In the genomic region with DNA sequence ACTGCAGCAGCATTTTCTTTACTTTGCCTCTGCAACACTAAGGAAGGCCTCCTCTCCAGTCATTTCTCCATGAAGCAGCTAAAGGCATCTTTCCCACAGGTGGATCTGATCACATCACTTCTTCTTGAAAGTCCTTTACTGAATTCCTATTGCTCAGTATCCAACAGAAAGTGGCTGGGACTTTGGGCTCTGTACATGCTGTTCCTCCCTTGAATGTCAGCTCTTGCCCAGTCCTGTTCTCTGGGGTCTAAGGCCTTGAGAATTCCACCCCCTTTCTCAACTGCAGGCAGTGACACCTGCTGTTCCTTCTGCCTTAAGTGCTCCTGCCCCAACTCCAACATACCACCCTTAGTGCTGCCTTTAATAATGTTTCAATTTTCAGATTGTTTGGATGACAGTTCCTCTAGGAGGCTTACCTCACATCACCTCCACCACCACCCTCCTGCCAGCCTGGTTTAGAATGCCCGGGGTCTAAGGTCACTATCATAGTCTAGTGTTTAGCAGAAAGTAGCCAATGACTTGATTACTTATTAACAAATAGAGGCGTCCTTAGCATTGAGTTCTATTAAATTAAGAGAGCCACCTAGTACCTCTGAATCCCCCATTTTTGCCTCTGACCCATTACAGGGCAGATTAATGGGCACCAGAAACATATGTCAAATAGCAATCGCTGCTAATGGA, we compare ENCODE assay signal across 19 cellular contexts. TPM values are rescaled to one million over a fixed set of nuclear protein-coding genes. Genes with fewer than 3 reads are reported as not detected.
DNase-seq lines count a peak whose midpoint lies in the region; ATAC-seq and TF ChIP-seq lines count a peak whose summit lies in the region.
"Had no signal": no experiment of that assay in that cellular context is flagged by ENCODE, and none has a peak within 500 bp of the region (broad histone marks: within the 10 kb centered on the region; RNA-seq: fewer than 3 reads in every experiment).

No MANE protein-coding gene starts in this region.

- H3K4me3 Mint-ChIP-seq in nephron progenitor cell = no peak overlapping the region
- no peak overlapping the region for H3K4me3 Mint-ChIP-seq in glutamatergic neuron (ENCODE audit: unreplicated experiment)
- no peak overlapping the region for H3K4me3 Mint-ChIP-seq in endothelial cell (ENCODE audit: unreplicated experiment)
- H3K4me3 Mint-ChIP-seq: CD8-positive, alpha-beta memory T cell; H9 had no signal

- no peak for ATAC-seq in GM18909 (IDR thresholded peaks at IDR 0.05; ENCODE audit: poor library complexity, unreplicated experiment)
- ATAC-seq: K562 had no signal

- in situ Hi-C loops in HAP-1 (cut with MboI; ENCODE audit: low sequenced_read_pairs) = no loop called here

- peaks cover 5% of the 10 kb centered on the region for H3K27me3 Mint-ChIP-seq in nephron progenitor cell (ENCODE audit: low read depth, poor library complexity)
- no peaks in the 10 kb centered on the region for H3K27me3 Mint-ChIP-seq in glutamatergic neuron (ENCODE audit: unreplicated experiment)
- H3K27me3 Mint-ChIP-seq in endothelial cell (ENCODE audit: unreplicated experiment) = no peaks in the 10 kb centered on the region

- H3K27me3 ChIP-seq in OCI-LY3 (ENCODE audit: low read depth, low read length) (no peaks in the 10 kb centered on the region), smooth muscle cell (ENCODE audit: low read depth) (no peaks in the 10 kb centered on the region), HAP-1 (ENCODE audit: low read depth) (peaks cover 6% of the 10 kb centered on the region; the same call in 1 of the 2 replicates)

- H3K4me3 ChIP-seq in OCI-LY3 (ENCODE audit: low read length) = no peak overlapping the region
- H3K4me3 ChIP-seq in coronary artery = no peak overlapping the region
- H3K4me3 ChIP-seq in smooth muscle cell = no peak overlapping the region
- no peak overlapping the region for H3K4me3 ChIP-seq in HAP-1
- H3K4me3 ChIP-seq: K562 had no signal

- H3K36me3 ChIP-seq in OCI-LY3 (replicated peaks; ENCODE audit: low read depth, low read length) (no peaks in the 10 kb centered on the region), smooth muscle cell (ENCODE audit: low read depth) (peaks cover 3% of the 10 kb centered on the region), HAP-1 (replicated peaks) (no peaks in the 10 kb centered on the region)

- H3K36me3 Mint-ChIP-seq in nephron progenitor cell (ENCODE audit: low read depth) (no peaks in the 10 kb centered on the region), glutamatergic neuron (ENCODE audit: unreplicated experiment) (no peaks in the 10 kb centered on the region), endothelial cell (ENCODE audit: low read depth, unreplicated experiment) (no peaks in the 10 kb centered on the region)
- H3K36me3 Mint-ChIP-seq: CD8-positive, alpha-beta memory T cell had no signal

- H3K27ac ChIP-seq in OCI-LY3 (ENCODE audit: low read length) (no peak overlapping the region), coronary artery (peak overlapping the region; percentile 7 to 44), smooth muscle cell (ENCODE audit: low read depth) (peak overlapping the region; percentile 94)

- H3K4me1 Mint-ChIP-seq in nephron progenitor cell = peaks cover 54% of the 10 kb centered on the region
- no peaks in the 10 kb centered on the region for H3K4me1 Mint-ChIP-seq in glutamatergic neuron (ENCODE audit: low read depth, unreplicated experiment)
- peaks cover 10% of the 10 kb centered on the region for H3K4me1 Mint-ChIP-seq in endothelial cell (ENCODE audit: unreplicated experiment)
- H3K4me1 Mint-ChIP-seq: CD8-positive, alpha-beta memory T cell had no signal

- H3K4me1 ChIP-seq in OCI-LY3 (ENCODE audit: low read length) = peaks cover 41% of the 10 kb centered on the region
- H3K4me1 ChIP-seq in smooth muscle cell (ENCODE audit: low read depth) = peaks cover 18% of the 10 kb centered on the region
- no peaks in the 10 kb centered on the region for H3K4me1 ChIP-seq in HAP-1

- H3K9me3 Mint-ChIP-seq in nephron progenitor cell (no peaks in the 10 kb centered on the region), glutamatergic neuron (ENCODE audit: unreplicated experiment) (no peaks in the 10 kb centered on the region), endothelial cell (ENCODE audit: unreplicated experiment) (no peaks in the 10 kb centered on the region)
- H3K9me3 Mint-ChIP-seq: H9 had no signal

- H3K79me2 ChIP-seq in OCI-LY3 (ENCODE audit: low read length) (no peaks in the 10 kb centered on the region), smooth muscle cell (ENCODE audit: low read depth) (peaks cover 60% of the 10 kb centered on the region)

- WGBS in smooth muscle cell (ENCODE audit: low lambda C conversion rate) = 92% methylated on average over 3 of the region's 3 CpGs

- peak; percentile 13 for TF ChIP-seq CTCF in OCI-LY3 (IDR thresholded peaks at IDR 0.05; ENCODE audit: low read depth, low read length)
- TF ChIP-seq CTCF in coronary artery (IDR thresholded peaks at IDR 0.05) = no peak
- TF ChIP-seq CTCF in nephron progenitor cell (IDR thresholded peaks at IDR 0.05) = no peak
- TF ChIP-seq CTCF in smooth muscle cell (IDR thresholded peaks at IDR 0.05; ENCODE audit: borderline replicate concordance, insufficient read depth, poor library complexity, severe bottlenecking) = no peak
- no peak for TF ChIP-seq CTCF in glutamatergic neuron (IDR thresholded peaks at IDR 0.05; ENCODE audit: partially characterized antibody, unreplicated experiment)
- no peak for TF ChIP-seq CTCF in endothelial cell (IDR thresholded peaks at IDR 0.05; ENCODE audit: unreplicated experiment)

- H3K4me2 ChIP-seq in OCI-LY3 (ENCODE audit: low read length) (no peak overlapping the region), smooth muscle cell (no peak overlapping the region)

- DNase-seq in coronary artery (ENCODE audit: low spot score) (no peak), nephron progenitor cell (no peak), smooth muscle cell (lab: John Stamatoyannopoulos, UW; ENCODE audit: unreplicated experiment) (no peak), glutamatergic neuron (no peak), endothelial cell (ENCODE audit: low spot score) (no peak), HAP-1 (ENCODE audit: low spot score in 2 of 2) (no peak)
- DNase-seq: C1 segment of cervical spinal cord; CD8-positive, alpha-beta memory T cell; DMS79; H9; NCI-H1092 treated with DMSO at 0.1 percent for 48 hours; NCI-H2081; NCI-H446 treated with DMSO at 0.1 percent for 48 hours; NCI-H82; RPMI8226; SIG-M5 had no signal

- H3K9ac ChIP-seq in OCI-LY3 (ENCODE audit: low read length) (no peak overlapping the region), smooth muscle cell (ENCODE audit: low read depth) (no peak overlapping the region)

- H4K20me1 ChIP-seq in OCI-LY3 (ENCODE audit: insufficient read depth, low read length) (no peaks in the 10 kb centered on the region), smooth muscle cell (ENCODE audit: low read depth) (peaks cover 95% of the 10 kb centered on the region)

- H3K27ac Mint-ChIP-seq in nephron progenitor cell (peak overlapping the region; percentile 58), glutamatergic neuron (ENCODE audit: unreplicated experiment) (no peak overlapping the region), endothelial cell (ENCODE audit: unreplicated experiment) (no peak overlapping the region)
- H3K27ac Mint-ChIP-seq: CD8-positive, alpha-beta memory T cell had no signal

- peaks cover 31% of the 10 kb centered on the region for H3F3A ChIP-seq in smooth muscle cell (ENCODE audit: low read depth)

- no peaks in the 10 kb centered on the region for H3K9me3 ChIP-seq in OCI-LY3 (ENCODE audit: insufficient read depth, low read length)
- H3K9me3 ChIP-seq in smooth muscle cell (replicated peaks; ENCODE audit: low read depth) = no peaks in the 10 kb centered on the region
- H3K9me3 ChIP-seq in HAP-1 = no peaks in the 10 kb centered on the region

- no peak overlapping the region for H2AFZ ChIP-seq in OCI-LY3 (ENCODE audit: low read depth, low read length)
- no peak overlapping the region for H2AFZ ChIP-seq in smooth muscle cell (ENCODE audit: low read depth)

RNA-seq across cellular contexts. Expression of a gene that starts 11.5 kb away (rescaled TPM):
- 257 and 290 TPM in 2 replicates for total RNA-seq in smooth muscle cell
- polyA plus RNA-seq in smooth muscle cell = 297 and 326 TPM in 2 replicates
- not detected for total RNA-seq in glutamatergic neuron (ENCODE audit: unreplicated experiment)
- 0.08 TPM for total RNA-seq in endothelial cell (ENCODE audit: unreplicated experiment)
- total RNA-seq: CD8-positive, alpha-beta memory T cell had no signal
- polyA plus RNA-seq: CD8-positive, alpha-beta memory T cell; K562 had no signal

Comparison
In these comparisons a context has a peak if more than half of its experiments do, and no peak if none do; other contexts are left out.
1. RNA of a gene that starts 11.5 kb away (total RNA-seq): 257 to 290 TPM in smooth muscle cell; 0.08 TPM in endothelial cell (single experiment) and not detected in glutamatergic neuron (single experiment); every median in the first group is over 100 times any median in the second.